22 cellular contexts compared by ENCODE assay signal in the genomic region with DNA sequence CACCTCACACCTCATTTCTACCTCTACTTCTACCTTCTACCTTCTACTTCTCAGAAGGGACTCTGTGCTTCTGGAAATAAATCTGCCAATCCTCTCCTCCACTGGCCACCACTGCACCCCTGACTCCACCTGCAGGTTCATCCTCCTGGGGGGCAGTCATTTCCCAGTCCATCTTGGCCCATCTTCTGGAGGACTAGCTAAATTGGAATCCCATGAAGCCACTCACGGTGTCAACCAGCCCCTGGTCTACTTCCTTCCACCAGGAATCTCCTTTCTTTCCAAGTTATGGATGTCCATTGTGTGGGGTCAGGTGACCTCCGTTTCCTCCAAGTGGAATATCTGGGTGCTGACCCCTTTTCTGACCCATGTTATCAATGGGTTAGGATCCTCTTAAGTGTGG. TPM values are rescaled to one million over a fixed set of nuclear protein-coding genes. Genes with fewer than 3 reads are reported as not detected.
DNase-seq lines count a peak whose midpoint lies in the region; ATAC-seq and TF ChIP-seq lines count a peak whose summit lies in the region.
"Had no signal": no experiment of that assay in that cellular context is flagged by ENCODE, and none has a peak within 500 bp of the region (broad histone marks: within the 10 kb centered on the region; RNA-seq: fewer than 3 reads in every experiment).

No MANE protein-coding gene starts in this region.

- no peak for TF ChIP-seq POLR2A in HCT116 (IDR thresholded peaks at IDR 0.05; ENCODE audit: borderline replicate concordance, extremely low read depth, insufficient read depth, insufficient read length)

- H3K4me1 ChIP-seq in HCT116 (ENCODE audit: control insufficient read depth in 1 of 2, insufficient read depth in 2 of 2, low read length in 2 of 2), result peaks cover 19 to 29% of the 10 kb centered on the region in 2 experiments

- H3K4me2 ChIP-seq in HCT116 (ENCODE audit: low read length), result peak overlapping the region; percentile 97

- H3K9me3 ChIP-seq in HCT116 (ENCODE audit: control insufficient read depth in 1 of 2, insufficient read depth in 1 of 2, low read depth in 1 of 2, low read length in 2 of 2), result no peaks in the 10 kb centered on the region
- H3K9me3 ChIP-seq: adrenal gland, suprapubic skin had no signal

- peaks cover 17% of the 10 kb centered on the region for H3K27me3 Mint-ChIP-seq in activated CD4-positive, alpha-beta T cell treated with anti-CD3 and anti-CD28 coated beads for 36 hours
- peaks cover 13% of the 10 kb centered on the region for H3K27me3 Mint-ChIP-seq in central memory CD8-positive, alpha-beta T cell
- peaks cover 63% of the 10 kb centered on the region for H3K27me3 Mint-ChIP-seq in osteocyte (ENCODE audit: unreplicated experiment)

- no peak for TF ChIP-seq CTCF in HCT116 (IDR thresholded peaks at IDR 0.05 in 2 of 3, conservative IDR thresholded peaks at IDR 0.05 in 1 of 3; ENCODE audit: borderline replicate concordance in 1 of 3, insufficient read depth in 1 of 3, low read depth in 2 of 3, low read length in 2 of 3)
- TF ChIP-seq CTCF in osteocyte (IDR thresholded peaks at IDR 0.05), result no peak
- no peak for TF ChIP-seq CTCF in GM20000 (IDR thresholded peaks at IDR 0.05; ENCODE audit: extremely low read depth, missing control alignments)

- H3K36me3 Mint-ChIP-seq in activated CD4-positive, alpha-beta T cell treated with anti-CD3 and anti-CD28 coated beads for 36 hours (ENCODE audit: low read depth), result no peaks in the 10 kb centered on the region
- peaks cover 4% of the 10 kb centered on the region for H3K36me3 Mint-ChIP-seq in central memory CD8-positive, alpha-beta T cell (ENCODE audit: insufficient read depth)
- no peaks in the 10 kb centered on the region for H3K36me3 Mint-ChIP-seq in osteocyte (ENCODE audit: unreplicated experiment)

- POLR2A ChIA-PET in activated CD4-positive, alpha-beta T cell treated with anti-CD3 and anti-CD28 coated beads for 36 hours (lab: Charles Lee), result interaction anchor here (0.6 to 1.0 kb wide), 2 partner anchors 24 to 589 kb away, joined by 3 to 9 read pairs; no protein-coding TSS in a partner anchor
- POLR2A ChIA-PET in HCT116 (lab: Charles Lee), result interaction anchor here (0.8 kb wide), 1 partner anchor 8 kb away, joined by 3 read pairs; no protein-coding TSS in a partner anchor

- no peak for TF ChIP-seq RAD21 in HCT116 (IDR thresholded peaks at IDR 0.05; ENCODE audit: low read depth)

- no peaks in the 10 kb centered on the region for H3K79me2 ChIP-seq in HCT116 (ENCODE audit: insufficient read depth, low read length)

- BruUV-seq in HCT116 (replicated peaks; lab: Mats Ljungman, UMichigan), result no TSS peak

- peak overlapping the region; percentile 3 for H3K27ac Mint-ChIP-seq in activated CD4-positive, alpha-beta T cell treated with anti-CD3 and anti-CD28 coated beads for 36 hours
- H3K27ac Mint-ChIP-seq in central memory CD8-positive, alpha-beta T cell (ENCODE audit: low read depth), result no peak overlapping the region
- H3K27ac Mint-ChIP-seq in osteocyte (ENCODE audit: unreplicated experiment), result no peak overlapping the region

- RAD21 ChIA-PET in HCT116 (lab: Charles Lee; ENCODE audit: low non-redundant PET in 1 of 2, low total read pairs in 2 of 2, uncharacterized antibody in 2 of 2, unreplicated experiment in 2 of 2), result no interaction called here

- CTCF ChIA-PET in activated CD4-positive, alpha-beta T cell treated with anti-CD3 and anti-CD28 coated beads for 36 hours (lab: Charles Lee), result interaction anchor here (1.3 to 18.2 kb wide), 5 partner anchors 8 to 197 kb away, joined by 3 to 620 read pairs (median 7); no protein-coding TSS in a partner anchor
- CTCF ChIA-PET in HCT116 (lab: Charles Lee), result interaction anchor here (1.2 to 15.1 kb wide), 2 partner anchors 10 to 96 kb away, joined by 4 to 278 read pairs; no protein-coding TSS in a partner anchor

- no peak overlapping the region for H2AFZ ChIP-seq in HCT116 (ENCODE audit: low read depth, low read length, poor library complexity, severe bottlenecking)

- H3K9me3 Mint-ChIP-seq in activated CD4-positive, alpha-beta T cell treated with anti-CD3 and anti-CD28 coated beads for 36 hours (ENCODE audit: low read depth), result no peaks in the 10 kb centered on the region
- no peaks in the 10 kb centered on the region for H3K9me3 Mint-ChIP-seq in central memory CD8-positive, alpha-beta T cell
- H3K9me3 Mint-ChIP-seq in osteocyte (ENCODE audit: unreplicated experiment), result no peaks in the 10 kb centered on the region
- H3K9me3 Mint-ChIP-seq: neural crest cell had no signal

- peak overlapping the region; percentile 49 to 63; a peak in 1 of 4 replicates for H3K4me3 ChIP-seq in HCT116 (replicated peaks in 1 of 2; ENCODE audit: low read depth in 1 of 2, low read length in 2 of 2)

- H3K36me3 ChIP-seq in HCT116 (ENCODE audit: control insufficient read depth in 1 of 2, insufficient read depth in 2 of 2, low read length in 2 of 2), result no peaks in the 10 kb centered on the region
- H3K36me3 ChIP-seq: adrenal gland, suprapubic skin had no signal

- H3K27me3 ChIP-seq in HCT116 (ENCODE audit: insufficient read depth, low read length), result no peaks in the 10 kb centered on the region

- no peak overlapping the region for H3K27ac ChIP-seq in HCT116 (ENCODE audit: low read depth, low read length)
- H3K27ac ChIP-seq: 22Rv1, adrenal gland, C4-2B had no signal

- peak overlapping the region; percentile 19 for H3K4me3 Mint-ChIP-seq in activated CD4-positive, alpha-beta T cell treated with anti-CD3 and anti-CD28 coated beads for 36 hours
- H3K4me3 Mint-ChIP-seq in central memory CD8-positive, alpha-beta T cell, result peak overlapping the region; percentile 21
- peak overlapping the region; percentile 46 for H3K4me3 Mint-ChIP-seq in osteocyte (ENCODE audit: unreplicated experiment)
- H3K4me3 Mint-ChIP-seq: neural crest cell had no signal

- intact Hi-C loops in activated CD4-positive, alpha-beta T cell treated with anti-CD3 and anti-CD28 coated beads for 36 hours (cut with DNase I, micrococcal nuclease), result no loop called here
- intact Hi-C loops in HCT116 (cut with micrococcal nuclease), result no loop called here

- H3K9ac ChIP-seq in HCT116 (ENCODE audit: low read length), result no peak overlapping the region

- peaks cover 35% of the 10 kb centered on the region for H3K4me1 Mint-ChIP-seq in activated CD4-positive, alpha-beta T cell treated with anti-CD3 and anti-CD28 coated beads for 36 hours
- peaks cover 35% of the 10 kb centered on the region for H3K4me1 Mint-ChIP-seq in central memory CD8-positive, alpha-beta T cell
- H3K4me1 Mint-ChIP-seq in osteocyte (ENCODE audit: unreplicated experiment), result peaks cover 12% of the 10 kb centered on the region

- no peak for ATAC-seq in activated CD4-positive, alpha-beta T cell treated with anti-CD3 and anti-CD28 coated beads for 36 hours
- ATAC-seq in HCT116 (no peak), HG02798 (IDR thresholded peaks at IDR 0.05; ENCODE audit: poor library complexity, unreplicated experiment) (no peak)
- no peak for ATAC-seq in central memory CD8-positive, alpha-beta T cell (replicated peaks; ENCODE audit: extremely low read depth, poor library complexity, severe bottlenecking)
- ATAC-seq: activated CD4-positive, CD25-positive, alpha-beta regulatory T cell treated with anti-CD3 and anti-CD28 coated beads, Interleukin-2, amount 50 U/mL, for 24 hours had no signal

- no peaks in the 10 kb centered on the region for H3K9me2 ChIP-seq in HCT116 (ENCODE audit: insufficient read depth)

- H4K20me1 ChIP-seq in HCT116 (ENCODE audit: insufficient read depth), result no peaks in the 10 kb centered on the region

- no peak for DNase-seq in activated CD4-positive, alpha-beta T cell treated with anti-CD3 and anti-CD28 coated beads for 36 hours
- DNase-seq in activated CD4-positive, alpha-beta T cell treated with anti-CD3 and anti-CD28 coated beads, Interleukin-2, amount 50 U/mL, for 1 hour, result no peak
- DNase-seq in HCT116 (ENCODE audit: low read depth, low spot score), result no peak
- no peak for DNase-seq in central memory CD8-positive, alpha-beta T cell (ENCODE audit: low spot score in 2 of 2)
- DNase-seq in osteocyte (ENCODE audit: extremely low spot score, unreplicated experiment), result no peak
- DNase-seq in NCI-H446 (lab: John Stamatoyannopoulos, UW), result no peak
- DNase-seq in GM20000 (ENCODE audit: low spot score), result no peak
- DNase-seq: adrenal gland, EL, foreskin melanocyte, Karpas-422, left ventricle myocardium superior, NCI-H1417 had no signal

TF ChIP-seq in HCT116, 20 proteins besides CTCF, POLR2A, EP300 and RAD21 (continues in another document):
- TF ChIP-seq, protein P1, sequence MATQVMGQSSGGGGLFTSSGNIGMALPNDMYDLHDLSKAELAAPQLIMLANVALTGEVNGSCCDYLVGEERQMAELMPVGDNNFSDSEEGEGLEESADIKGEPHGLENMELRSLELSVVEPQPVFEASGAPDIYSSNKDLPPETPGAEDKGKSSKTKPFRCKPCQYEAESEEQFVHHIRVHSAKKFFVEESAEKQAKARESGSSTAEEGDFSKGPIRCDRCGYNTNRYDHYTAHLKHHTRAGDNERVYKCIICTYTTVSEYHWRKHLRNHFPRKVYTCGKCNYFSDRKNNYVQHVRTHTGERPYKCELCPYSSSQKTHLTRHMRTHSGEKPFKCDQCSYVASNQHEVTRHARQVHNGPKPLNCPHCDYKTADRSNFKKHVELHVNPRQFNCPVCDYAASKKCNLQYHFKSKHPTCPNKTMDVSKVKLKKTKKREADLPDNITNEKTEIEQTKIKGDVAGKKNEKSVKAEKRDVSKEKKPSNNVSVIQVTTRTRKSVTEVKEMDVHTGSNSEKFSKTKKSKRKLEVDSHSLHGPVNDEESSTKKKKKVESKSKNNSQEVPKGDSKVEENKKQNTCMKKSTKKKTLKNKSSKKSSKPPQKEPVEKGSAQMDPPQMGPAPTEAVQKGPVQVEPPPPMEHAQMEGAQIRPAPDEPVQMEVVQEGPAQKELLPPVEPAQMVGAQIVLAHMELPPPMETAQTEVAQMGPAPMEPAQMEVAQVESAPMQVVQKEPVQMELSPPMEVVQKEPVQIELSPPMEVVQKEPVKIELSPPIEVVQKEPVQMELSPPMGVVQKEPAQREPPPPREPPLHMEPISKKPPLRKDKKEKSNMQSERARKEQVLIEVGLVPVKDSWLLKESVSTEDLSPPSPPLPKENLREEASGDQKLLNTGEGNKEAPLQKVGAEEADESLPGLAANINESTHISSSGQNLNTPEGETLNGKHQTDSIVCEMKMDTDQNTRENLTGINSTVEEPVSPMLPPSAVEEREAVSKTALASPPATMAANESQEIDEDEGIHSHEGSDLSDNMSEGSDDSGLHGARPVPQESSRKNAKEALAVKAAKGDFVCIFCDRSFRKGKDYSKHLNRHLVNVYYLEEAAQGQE (IDR thresholded peaks at IDR 0.05; ENCODE audit: low read depth), result no peak

RNA-seq across cellular contexts. Expression of a gene that starts 3.9 kb away (rescaled TPM):
- total RNA-seq in activated CD4-positive, alpha-beta T cell treated with anti-CD3 and anti-CD28 coated beads for 36 hours, result 1 to 10 TPM; 5.4 to 6.0 TPM
- total RNA-seq in HCT116 (2021; ENCODE audit: unreplicated experiment) (1.5 TPM), osteocyte (not detected in 2 replicates)
- polyA plus RNA-seq in HCT116 (2012), result 0.66 and 1.0 TPM in 2 replicates
- total RNA-seq: endothelial cell of umbilical vein, left ventricle myocardium superior, neural crest cell, right cardiac atrium had no signal
- polyA plus RNA-seq: endothelial cell of umbilical vein, right cardiac atrium had no signal

RNA-seq across cellular contexts. Expression of a gene that starts 24.9 kb away (rescaled TPM):
- total RNA-seq in activated CD4-positive, alpha-beta T cell treated with anti-CD3 and anti-CD28 coated beads for 36 hours, result under 1 TPM in 1 of 2 experiments, not detected in 1; 0.30 TPM
- total RNA-seq in HCT116 (2021; ENCODE audit: unreplicated experiment), result 1.4 TPM
- polyA plus RNA-seq in HCT116 (2012), result 2.2 and 2.4 TPM in 2 replicates
- total RNA-seq in osteocyte, result 0.42 and 0.64 TPM in 2 replicates
- total RNA-seq: endothelial cell of umbilical vein; neural crest cell; T-helper 1 cell treated with Interleukin-12 subunit alpha and Interleukin-12 subunit beta and Interleukin-4 antibody, amounts not matched to agents 30 ng/mL and 1 ng/mL, for 36 hours had no signal
- polyA plus RNA-seq: endothelial cell of umbilical vein had no signal

RNA-seq across cellular contexts. Expression of a gene that starts 52.9 kb away (rescaled TPM):
- not detected for total RNA-seq in activated CD4-positive, alpha-beta T cell treated with anti-CD3 and anti-CD28 coated beads for 36 hours
- total RNA-seq in HCT116 (2021; ENCODE audit: unreplicated experiment) (not detected), osteocyte (not detected in 2 replicates)
- not detected in 2 replicates for polyA plus RNA-seq in HCT116 (2012)
- total RNA-seq: endothelial cell of umbilical vein; neural crest cell; T-helper 1 cell treated with Interleukin-12 subunit alpha and Interleukin-12 subunit beta and Interleukin-4 antibody, amounts not matched to agents 30 ng/mL and 1 ng/mL, for 36 hours had no signal
- polyA plus RNA-seq: adrenal gland, endothelial cell of umbilical vein had no signal
